Comparison of ENCODE assay signal across 1 cellular context in the genomic region with DNA sequence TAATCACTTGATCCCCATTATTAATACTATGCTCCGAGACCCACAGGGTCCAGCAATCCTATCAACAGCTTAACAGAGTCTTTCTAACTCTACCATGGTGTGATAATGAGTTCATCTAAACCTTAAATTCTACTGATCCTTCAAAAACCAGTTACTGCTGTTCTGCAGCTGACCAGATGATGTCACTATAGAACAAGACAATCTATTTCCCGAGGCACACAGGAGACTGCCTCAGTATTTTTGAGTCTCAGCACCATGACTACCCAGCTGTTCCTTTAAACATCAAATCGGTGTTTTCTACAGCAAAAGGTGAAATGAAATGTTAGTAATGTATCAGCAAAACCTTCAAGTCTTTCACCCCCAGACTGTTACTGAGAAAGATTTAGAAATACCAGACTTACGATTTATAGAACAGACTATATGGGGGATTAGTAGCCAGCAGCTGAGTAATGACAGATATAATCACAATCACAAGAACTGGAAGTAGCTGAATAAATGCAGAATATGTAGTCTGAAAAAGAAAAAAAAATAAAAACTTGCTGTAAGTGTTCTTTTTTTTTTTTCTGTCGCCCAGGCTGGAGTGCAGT.
A peak's percentile ranks its signal among the peaks of the same experiment; 100 is the strongest.
TF ChIP-seq lines count a peak whose summit lies in the region.

No MANE protein-coding gene starts in this region.

TF ChIP-seq in IMR-90, 13 proteins besides CTCF, POLR2A, EP300 and RAD21:
- no peak for TF ChIP-seq RCOR1 (IDR thresholded peaks at IDR 0.05; ENCODE audit: insufficient replicate concordance, low read length)
- TF ChIP-seq NFE2L2 (IDR thresholded peaks at IDR 0.05; ENCODE audit: low read depth, low read length): no peak
- TF ChIP-seq FOS (IDR thresholded peaks at IDR 0.05; ENCODE audit: low read depth, low read length): no peak
- TF ChIP-seq CHD1 (IDR thresholded peaks at IDR 0.05; ENCODE audit: low read depth, low read length): no peak
- no peak for TF ChIP-seq BHLHE40 (IDR thresholded peaks at IDR 0.05; ENCODE audit: low read depth, low read length)
- no peak for TF ChIP-seq CEBPB (IDR thresholded peaks at IDR 0.05; ENCODE audit: low read depth, low read length)
- no peak for TF ChIP-seq MAZ (IDR thresholded peaks at IDR 0.05; ENCODE audit: borderline replicate concordance, low read depth, low read length)
- TF ChIP-seq SMC3 (IDR thresholded peaks at IDR 0.05; ENCODE audit: low read depth, low read length): peak; percentile 94
- TF ChIP-seq, protein P1, sequence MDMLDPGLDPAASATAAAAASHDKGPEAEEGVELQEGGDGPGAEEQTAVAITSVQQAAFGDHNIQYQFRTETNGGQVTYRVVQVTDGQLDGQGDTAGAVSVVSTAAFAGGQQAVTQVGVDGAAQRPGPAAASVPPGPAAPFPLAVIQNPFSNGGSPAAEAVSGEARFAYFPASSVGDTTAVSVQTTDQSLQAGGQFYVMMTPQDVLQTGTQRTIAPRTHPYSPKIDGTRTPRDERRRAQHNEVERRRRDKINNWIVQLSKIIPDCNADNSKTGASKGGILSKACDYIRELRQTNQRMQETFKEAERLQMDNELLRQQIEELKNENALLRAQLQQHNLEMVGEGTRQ (IDR thresholded peaks at IDR 0.05; ENCODE audit: low read depth, low read length): no peak
- no peak for TF ChIP-seq RFX5 (IDR thresholded peaks at IDR 0.05; ENCODE audit: low read depth, low read length)
- TF ChIP-seq, protein P2, sequence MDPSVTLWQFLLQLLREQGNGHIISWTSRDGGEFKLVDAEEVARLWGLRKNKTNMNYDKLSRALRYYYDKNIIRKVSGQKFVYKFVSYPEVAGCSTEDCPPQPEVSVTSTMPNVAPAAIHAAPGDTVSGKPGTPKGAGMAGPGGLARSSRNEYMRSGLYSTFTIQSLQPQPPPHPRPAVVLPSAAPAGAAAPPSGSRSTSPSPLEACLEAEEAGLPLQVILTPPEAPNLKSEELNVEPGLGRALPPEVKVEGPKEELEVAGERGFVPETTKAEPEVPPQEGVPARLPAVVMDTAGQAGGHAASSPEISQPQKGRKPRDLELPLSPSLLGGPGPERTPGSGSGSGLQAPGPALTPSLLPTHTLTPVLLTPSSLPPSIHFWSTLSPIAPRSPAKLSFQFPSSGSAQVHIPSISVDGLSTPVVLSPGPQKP (IDR thresholded peaks at IDR 0.05; ENCODE audit: borderline replicate concordance, low read depth, low read length): no peak
- TF ChIP-seq MAFK (IDR thresholded peaks at IDR 0.05; ENCODE audit: low read depth, low read length): 0 out of 2 replicates have a peak, but pooled peaks have one; percentile 1
- TF ChIP-seq MXI1 (IDR thresholded peaks at IDR 0.05; ENCODE audit: borderline replicate concordance, low read depth, low read length): no peak
